Comparison of ENCODE assay signal across 1 cellular context in genomic region chr19:33905937-33906577, GRCh38.
TF ChIP-seq lines count a peak whose summit lies in the region.

No MANE protein-coding gene starts in this region.

TF ChIP-seq in IMR-90, 13 proteins besides CTCF, POLR2A, EP300 and RAD21 (continued from another document):
- TF ChIP-seq CEBPB (IDR thresholded peaks at IDR 0.05; ENCODE audit: low read depth, low read length) (no peak), RCOR1 (IDR thresholded peaks at IDR 0.05; ENCODE audit: insufficient replicate concordance, low read length) (no peak), NFE2L2 (IDR thresholded peaks at IDR 0.05; ENCODE audit: low read depth, low read length) (no peak)
